ENCODE assay signal across 1 cellular context in genomic region chr2:144942516-144943256, GRCh38.
TF ChIP-seq lines count a peak whose summit lies in the region.

No MANE protein-coding gene starts in this region.

TF ChIP-seq in K562, 482 proteins besides CTCF, POLR2A, EP300 and RAD21 (continued from another document):
- no peak for TF ChIP-seq TAF15 (IDR thresholded peaks at IDR 0.05; ENCODE audit: low read depth, low read length)
- no peak for TF ChIP-seq BRF1 (IDR thresholded peaks at IDR 0.05; ENCODE audit: borderline replicate concordance, extremely low read depth, insufficient read length)
- TF ChIP-seq CEBPZ (IDR thresholded peaks at IDR 0.05; ENCODE audit: borderline replicate concordance, low read depth, low read length): no peak
- TF ChIP-seq CCAR2 (IDR thresholded peaks at IDR 0.05; ENCODE audit: low read depth, low read length): no peak
- no peak for TF ChIP-seq PBX2 (CRISPR knock-in tag; IDR thresholded peaks at IDR 0.05; ENCODE audit: low read depth)
- peak; percentile 87 for TF ChIP-seq PBX2 (tag; conservative IDR thresholded peaks at IDR 0.05; ENCODE audit: low read depth)
- TF ChIP-seq NR2C2 (CRISPR knock-in tag; IDR thresholded peaks at IDR 0.05): no peak
- 0 out of 2 replicates have a peak, but pooled peaks have one; percentile 10 for TF ChIP-seq NR2C2 (tag; IDR thresholded peaks at IDR 0.05)
- no peak for TF ChIP-seq NFIC (IDR thresholded peaks at IDR 0.05)
- no peak for TF ChIP-seq MEF2A (IDR thresholded peaks at IDR 0.05; ENCODE audit: control insufficient read depth, low read depth, low read length)
- TF ChIP-seq ELF4 (CRISPR knock-in tag; IDR thresholded peaks at IDR 0.05): no peak
- no peak for TF ChIP-seq HES1 (IDR thresholded peaks at IDR 0.05; ENCODE audit: low read depth)
- no peak for TF ChIP-seq ZNF3 (CRISPR knock-in tag; IDR thresholded peaks at IDR 0.05)
- TF ChIP-seq MTA2 (IDR thresholded peaks at IDR 0.05; ENCODE audit: low read depth): no peak
- TF ChIP-seq LCOR (CRISPR knock-in tag; IDR thresholded peaks at IDR 0.05): no peak
- no peak for TF ChIP-seq TCF7L2 (IDR thresholded peaks at IDR 0.05; ENCODE audit: low read depth, low read length)
- TF ChIP-seq NFE2 (IDR thresholded peaks at IDR 0.05; ENCODE audit: low read depth): peak; percentile 40
- TF ChIP-seq KAT7 (CRISPR knock-in tag; IDR thresholded peaks at IDR 0.05; ENCODE audit: borderline replicate concordance): no peak
- TF ChIP-seq PHF8 (IDR thresholded peaks at IDR 0.05; ENCODE audit: borderline replicate concordance, low read length): no peak
- TF ChIP-seq ZBTB43 (CRISPR knock-in tag; IDR thresholded peaks at IDR 0.05): no peak
- no peak for TF ChIP-seq ZNF696 (CRISPR knock-in tag; conservative IDR thresholded peaks at IDR 0.05)
- 0 out of 2 replicates have a peak, but pooled peaks have one; percentile 5 for TF ChIP-seq ETV1 (tag; conservative IDR thresholded peaks at IDR 0.05; ENCODE audit: low read depth)
- TF ChIP-seq THRA (IDR thresholded peaks at IDR 0.05): no peak
- no peak for TF ChIP-seq KLF6 (CRISPR knock-in tag; IDR thresholded peaks at IDR 0.05; ENCODE audit: borderline replicate concordance)
- no peak for TF ChIP-seq SIRT6 (IDR thresholded peaks at IDR 0.05; ENCODE audit: low read depth, low read length)
- TF ChIP-seq ZBTB49 (CRISPR knock-in tag; IDR thresholded peaks at IDR 0.05; ENCODE audit: borderline replicate concordance): no peak
- TF ChIP-seq MEIS2 (IDR thresholded peaks at IDR 0.05; ENCODE audit: partially characterized antibody): peak; percentile 86
TF ChIP-seq in K562: peak in this region for 14.
